In the genomic region with DNA sequence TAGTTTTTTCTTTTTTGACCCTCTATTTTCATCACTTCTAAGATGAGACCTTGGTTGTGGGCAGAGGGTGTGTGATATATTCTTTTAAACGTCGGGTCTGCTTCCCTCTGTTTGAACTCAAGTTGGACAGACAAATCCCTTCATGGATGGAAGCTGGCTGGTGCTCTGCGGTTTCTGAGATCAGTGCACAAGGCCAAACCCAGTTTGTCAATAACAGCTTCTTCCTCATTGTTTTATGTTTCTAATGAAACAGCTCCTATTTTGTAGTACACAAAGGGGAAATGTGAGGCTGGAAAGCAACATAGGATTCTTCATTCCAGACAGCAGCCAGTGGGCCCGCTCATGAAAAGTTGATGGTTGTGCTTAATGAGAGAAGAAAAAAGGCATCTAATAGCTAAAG, we compare ENCODE assay signal across 15 cellular contexts.
DNase-seq lines count a peak whose midpoint lies in the region; ATAC-seq, FAIRE-seq and TF ChIP-seq lines count a peak whose summit lies in the region.
"Had no signal": no experiment of that assay in that cellular context is flagged by ENCODE, and none has a peak within 500 bp of the region (broad histone marks: within the 10 kb centered on the region; RNA-seq: fewer than 3 reads in every experiment).

No MANE protein-coding gene starts in this region.

- no peak for TF ChIP-seq RAD21 in HepG2 (CRISPR knock-in tag; IDR thresholded peaks at IDR 0.05)

- TF ChIP-seq CTCF in HepG2 (CRISPR knock-in tag; IDR thresholded peaks at IDR 0.05) (no peak), right lobe of liver (IDR thresholded peaks at IDR 0.05) (no peak), endodermal cell (conservative IDR thresholded peaks at IDR 0.05) (no peak)

- no peak for ATAC-seq in HepG2
- ATAC-seq in right lobe of liver = no peak
- ATAC-seq in GM21515 (IDR thresholded peaks at IDR 0.05; ENCODE audit: unreplicated experiment) = no peak
- no peak for ATAC-seq in GM21526 (IDR thresholded peaks at IDR 0.05; ENCODE audit: low FRiP score, unreplicated experiment)
- ATAC-seq: activated T-cell treated with anti-CD3 and anti-CD28 coated beads, Interleukin-2, amount 50 U/mL, for 72 hours had no signal

- H3K4me1 ChIP-seq in HepG2 (ENCODE audit: insufficient read depth, low read length) = peaks cover 66% of the 10 kb centered on the region
- H3K4me1 ChIP-seq in right lobe of liver = peaks cover 0 to 24% (median 14%) of the 10 kb centered on the region in 4 donors
- H3K4me1 ChIP-seq in endodermal cell (ENCODE audit: control insufficient read depth, insufficient read depth, low read length) = no peaks in the 10 kb centered on the region
- H3K4me1 ChIP-seq: parathyroid adenoma had no signal

- no peaks in the 10 kb centered on the region for H3K27me3 ChIP-seq in HepG2 (ENCODE audit: control insufficient read depth in 1 of 2, insufficient read depth in 2 of 2, low read length in 2 of 2)
- no peaks in the 10 kb centered on the region for H3K27me3 ChIP-seq in right lobe of liver
- H3K27me3 ChIP-seq in H7 (ENCODE audit: control insufficient read depth, insufficient read depth, low read length) = no peaks in the 10 kb centered on the region
- no peaks in the 10 kb centered on the region for H3K27me3 ChIP-seq in endodermal cell (ENCODE audit: control insufficient read depth, insufficient read depth, low read length, poor library complexity, severe bottlenecking)

- no TSS peak for BruUV-seq in HepG2 (replicated peaks; lab: Mats Ljungman, UMichigan)

- no peak overlapping the region for H3K4me3 ChIP-seq in HepG2 (replicated peaks in 1 of 3; ENCODE audit: insufficient read depth in 1 of 3, low read depth in 2 of 3, low read length in 3 of 3)
- no peak overlapping the region for H3K4me3 ChIP-seq in right lobe of liver
- H3K4me3 ChIP-seq in H7 (ENCODE audit: insufficient read depth, low read depth, low read length) = no peak overlapping the region
- H3K4me3 ChIP-seq in endodermal cell (ENCODE audit: low read length) = no peak overlapping the region

- H3K27me3 Mint-ChIP-seq in endodermal cell (ENCODE audit: insufficient read depth) = no peaks in the 10 kb centered on the region

- H3K27ac ChIP-seq in HepG2 (ENCODE audit: extremely low read length, insufficient read depth, low read length) (peak overlapping the region; percentile 17), right lobe of liver (peak overlapping the region in 1 of 3 donors; percentile 47), endodermal cell (ENCODE audit: low read depth, low read length) (no peak overlapping the region)
- H3K27ac ChIP-seq: epithelial cell of prostate, parathyroid adenoma had no signal

- peaks cover 8% of the 10 kb centered on the region; the same call in 1 of the 2 replicates for H3K9me3 ChIP-seq in HepG2 (ENCODE audit: low read length)
- H3K9me3 ChIP-seq in right lobe of liver = no peaks in the 10 kb centered on the region
- no peaks in the 10 kb centered on the region for H3K9me3 ChIP-seq in endodermal cell (ENCODE audit: control insufficient read depth, low read length)

- intact Hi-C loops in HepG2 (cut with micrococcal nuclease; ENCODE audit: unreplicated experiment) = loop anchor here (10.0 kb wide), 1 partner anchor 83 kb away; no protein-coding TSS in a partner anchor
- intact Hi-C loops in right lobe of liver (cut with DNase I) = no loop called here

- H3K36me3 Mint-ChIP-seq in endodermal cell (ENCODE audit: low read depth) = peaks cover 2% of the 10 kb centered on the region

- FAIRE-seq in HepG2 (lab: Jason Lieb, UNC) = peak; percentile 59

- H2AFZ ChIP-seq in HepG2 (ENCODE audit: low read length) = no peak overlapping the region
- H2AFZ ChIP-seq: parathyroid adenoma had no signal

- TF ChIP-seq POLR2A in HepG2 (IDR thresholded peaks at IDR 0.05; ENCODE audit: insufficient read depth in 1 of 2, low read depth in 2 of 2, low read length in 2 of 2) (no peak), right lobe of liver (IDR thresholded peaks at IDR 0.05) (no peak)

- DNase-seq in HepG2 (ENCODE audit: low spot score) (peak; percentile 42), right lobe of liver (no peak), SKM-1 treated with dmso at 0.1 percent for 144 hours (lab: John Stamatoyannopoulos, UW; ENCODE audit: unreplicated experiment) (peak; percentile 51), midbrain (lab: John Stamatoyannopoulos, UW) (peak; percentile 52), H7 (no peak), endodermal cell (no peak)
- DNase-seq: activated T-cell treated with anti-CD3 and anti-CD28 coated beads, Interleukin-2, amount 50 U/mL, for 72 hours; cerebellar nuclear complex; NCI-H2029 treated with DMSO at 0.1 percent for 48 hours; NCI-H774; T1000 had no signal

- no peak overlapping the region for H3K4me3 Mint-ChIP-seq in endodermal cell
- H3K4me3 Mint-ChIP-seq: activated T-cell treated with anti-CD3 and anti-CD28 coated beads, Interleukin-2, amount 50 U/mL, for 72 hours had no signal

- H3K36me3 ChIP-seq in HepG2 (replicated peaks in 1 of 2; ENCODE audit: control insufficient read depth in 1 of 2, insufficient read depth in 2 of 2, low read length in 2 of 2) (no peaks in the 10 kb centered on the region), right lobe of liver (no peaks in the 10 kb centered on the region), H7 (replicated peaks; ENCODE audit: control insufficient read depth, insufficient read depth, low read length) (no peaks in the 10 kb centered on the region), endodermal cell (ENCODE audit: control insufficient read depth, insufficient read depth, low read length) (no peaks in the 10 kb centered on the region)

- H3K4me2 ChIP-seq in HepG2 (ENCODE audit: low read depth, low read length) = no peak overlapping the region

- in situ Hi-C loops in HepG2 (cut with HindIII; ENCODE audit: extremely low pct_ligation_motif_present, low pct_unique_long_range_greater_than_20kb) = no loop called here

- peaks cover 7% of the 10 kb centered on the region for H3K4me1 Mint-ChIP-seq in endodermal cell

- H3K9ac ChIP-seq in HepG2 (ENCODE audit: insufficient read depth, low read depth, low read length) = no peak overlapping the region
- H3K9ac ChIP-seq in endodermal cell (ENCODE audit: extremely low read depth, low read length, poor library complexity, severe bottlenecking) = no peak overlapping the region
- H3K9ac ChIP-seq: parathyroid adenoma had no signal

- no peak overlapping the region for H3K27ac Mint-ChIP-seq in endodermal cell

- CTCF ChIA-PET in HepG2 (lab: Yijun Ruan, JAX; ENCODE audit: low intra/inter-chr PET ratio, low total read pairs) = no interaction called here

- POLR2A ChIA-PET in HepG2 (lab: Yijun Ruan, JAX) = interaction anchor here (1.3 kb wide), 1 partner anchor 47 kb away, joined by 3 read pairs; no protein-coding TSS in a partner anchor

- no peaks in the 10 kb centered on the region for H4K20me1 ChIP-seq in HepG2 (ENCODE audit: insufficient read depth, low read length)

- H3K9me3 Mint-ChIP-seq in endodermal cell = no peaks in the 10 kb centered on the region

- TF ChIP-seq EP300 in HepG2 (IDR thresholded peaks at IDR 0.05; ENCODE audit: low read depth in 2 of 2, low read length in 2 of 2) (no peak), HepG2 (CRISPR knock-in tag; IDR thresholded peaks at IDR 0.05; ENCODE audit: borderline replicate concordance) (no peak)

- 67% methylated on average over 4 of the region's 4 CpGs for WGBS in HepG2 (ENCODE audit: low lambda C conversion rate)
- 47% methylated on average over 4 of the region's 4 CpGs for WGBS in right lobe of liver (ENCODE audit: insufficient coverage, low coverage, low lambda C conversion rate, missing lambda C conversion rate)
- 84 to 100% methylated on average over 2 to 4 of the region's 4 CpGs for WGBS in endodermal cell (ENCODE audit: insufficient coverage in 1 of 2, insufficient read length in 1 of 2), 2 experiments

- peaks cover 15% of the 10 kb centered on the region for H3K79me2 ChIP-seq in HepG2 (ENCODE audit: insufficient read depth, low read length)
- H3K79me2 ChIP-seq: parathyroid adenoma had no signal

TF ChIP-seq in HepG2, 621 proteins besides CTCF, POLR2A, EP300 and RAD21 (continues in another document):
- no peak for TF ChIP-seq KLF13 (CRISPR knock-in tag; IDR thresholded peaks at IDR 0.05)
- TF ChIP-seq, protein P1, sequence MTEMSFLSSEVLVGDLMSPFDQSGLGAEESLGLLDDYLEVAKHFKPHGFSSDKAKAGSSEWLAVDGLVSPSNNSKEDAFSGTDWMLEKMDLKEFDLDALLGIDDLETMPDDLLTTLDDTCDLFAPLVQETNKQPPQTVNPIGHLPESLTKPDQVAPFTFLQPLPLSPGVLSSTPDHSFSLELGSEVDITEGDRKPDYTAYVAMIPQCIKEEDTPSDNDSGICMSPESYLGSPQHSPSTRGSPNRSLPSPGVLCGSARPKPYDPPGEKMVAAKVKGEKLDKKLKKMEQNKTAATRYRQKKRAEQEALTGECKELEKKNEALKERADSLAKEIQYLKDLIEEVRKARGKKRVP (CRISPR knock-in tag; IDR thresholded peaks at IDR 0.05) = no peak
- TF ChIP-seq, protein P2, sequence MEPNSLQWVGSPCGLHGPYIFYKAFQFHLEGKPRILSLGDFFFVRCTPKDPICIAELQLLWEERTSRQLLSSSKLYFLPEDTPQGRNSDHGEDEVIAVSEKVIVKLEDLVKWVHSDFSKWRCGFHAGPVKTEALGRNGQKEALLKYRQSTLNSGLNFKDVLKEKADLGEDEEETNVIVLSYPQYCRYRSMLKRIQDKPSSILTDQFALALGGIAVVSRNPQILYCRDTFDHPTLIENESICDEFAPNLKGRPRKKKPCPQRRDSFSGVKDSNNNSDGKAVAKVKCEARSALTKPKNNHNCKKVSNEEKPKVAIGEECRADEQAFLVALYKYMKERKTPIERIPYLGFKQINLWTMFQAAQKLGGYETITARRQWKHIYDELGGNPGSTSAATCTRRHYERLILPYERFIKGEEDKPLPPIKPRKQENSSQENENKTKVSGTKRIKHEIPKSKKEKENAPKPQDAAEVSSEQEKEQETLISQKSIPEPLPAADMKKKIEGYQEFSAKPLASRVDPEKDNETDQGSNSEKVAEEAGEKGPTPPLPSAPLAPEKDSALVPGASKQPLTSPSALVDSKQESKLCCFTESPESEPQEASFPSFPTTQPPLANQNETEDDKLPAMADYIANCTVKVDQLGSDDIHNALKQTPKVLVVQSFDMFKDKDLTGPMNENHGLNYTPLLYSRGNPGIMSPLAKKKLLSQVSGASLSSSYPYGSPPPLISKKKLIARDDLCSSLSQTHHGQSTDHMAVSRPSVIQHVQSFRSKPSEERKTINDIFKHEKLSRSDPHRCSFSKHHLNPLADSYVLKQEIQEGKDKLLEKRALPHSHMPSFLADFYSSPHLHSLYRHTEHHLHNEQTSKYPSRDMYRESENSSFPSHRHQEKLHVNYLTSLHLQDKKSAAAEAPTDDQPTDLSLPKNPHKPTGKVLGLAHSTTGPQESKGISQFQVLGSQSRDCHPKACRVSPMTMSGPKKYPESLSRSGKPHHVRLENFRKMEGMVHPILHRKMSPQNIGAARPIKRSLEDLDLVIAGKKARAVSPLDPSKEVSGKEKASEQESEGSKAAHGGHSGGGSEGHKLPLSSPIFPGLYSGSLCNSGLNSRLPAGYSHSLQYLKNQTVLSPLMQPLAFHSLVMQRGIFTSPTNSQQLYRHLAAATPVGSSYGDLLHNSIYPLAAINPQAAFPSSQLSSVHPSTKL (CRISPR knock-in tag; IDR thresholded peaks at IDR 0.05) = peak; percentile 36; the same call in 1 of the 2 replicates
- TF ChIP-seq ZNF749 (CRISPR knock-in tag; IDR thresholded peaks at IDR 0.05; ENCODE audit: borderline replicate concordance) = no peak

Comparison
In these comparisons a context has a peak if more than half of its experiments do, and no peak if none do; other contexts are left out.
1. DNase-seq: peak in HepG2 (single experiment), SKM-1 treated with dmso at 0.1 percent for 144 hours (single experiment) and midbrain (single experiment); none in right lobe of liver (0 of 3), H7 (single experiment) and endodermal cell (single experiment).